In genomic region chr19:18716857-18717256, GRCh38 we compare ENCODE assay signal across 20 cellular contexts.
"Had no signal": no experiment of that assay in that cellular context is flagged by ENCODE, and none has a peak within 500 bp of the region (broad histone marks: within the 10 kb centered on the region; RNA-seq: fewer than 3 reads in every experiment).

No MANE protein-coding gene starts in this region.

- H3K9me3 Mint-ChIP-seq: activated naive CD4-positive, alpha-beta T cell treated with anti-CD3 and anti-CD28 coated beads, Interleukin-2, amount 50 U/mL, for 72 hours; endodermal cell had no signal

- ATAC-seq: activated naive CD4-positive, alpha-beta T cell treated with anti-CD3 and anti-CD28 coated beads, Interleukin-2, amount 50 U/mL, for 72 hours; foreskin keratinocyte; left colon; lower lobe of right lung; sciatic nerve; stimulated activated naive B cell treated with anti-CD40 and anti-IgM and Interleukin-4, amounts not matched to agents 10 μg/mL and 1 μg/mL and 100 μg/mL, for 72 hours had no signal

- H3K4me3 Mint-ChIP-seq: endodermal cell; stimulated activated naive B cell treated with anti-CD40 and anti-IgM and Interleukin-4, amounts not matched to agents 10 μg/mL and 1 μg/mL and 100 μg/mL, for 72 hours had no signal

- H3K27ac Mint-ChIP-seq: activated naive CD4-positive, alpha-beta T cell treated with anti-CD3 and anti-CD28 coated beads, Interleukin-2, amount 50 U/mL, for 72 hours; endodermal cell had no signal

- H3K27me3 Mint-ChIP-seq: stimulated activated naive B cell treated with anti-CD40 and anti-IgM and Interleukin-4, amounts not matched to agents 10 μg/mL and 1 μg/mL and 100 μg/mL, for 72 hours had no signal

- H3K4me3 ChIP-seq: adrenal gland, cardiac muscle cell, dorsolateral prefrontal cortex, lower lobe of right lung, smooth muscle cell, tibial artery had no signal

- H3K27me3 ChIP-seq: adrenal gland, cardiac muscle cell, dorsolateral prefrontal cortex, foreskin keratinocyte, neutrophil, tibial artery had no signal

- H3K4me1 ChIP-seq: foreskin keratinocyte, parathyroid adenoma had no signal

- H3K36me3 ChIP-seq: adrenal gland, cardiac muscle cell, lower lobe of right lung, neutrophil had no signal

- H3K27ac ChIP-seq: cardiac muscle cell, foreskin keratinocyte, lower lobe of right lung, neutrophil, parathyroid adenoma, tibial artery, VCaP had no signal

- DNase-seq: activated CD4-positive, alpha-beta T cell treated with anti-CD3 and anti-CD28 coated beads for 1 hour; activated gamma-delta T cell; adrenal gland; dorsolateral prefrontal cortex; endodermal cell; foreskin keratinocyte; hypothalamus; islet precursor cell; left colon; lower lobe of right lung; stimulated activated CD4-positive, alpha-beta T cell treated with anti-CD3 and anti-CD28 coated beads, Interleukin-4, amount 100 ng/mL, for 24 hours; stimulated activated naive B cell treated with anti-CD40 and anti-IgM and Interleukin-4, amounts not matched to agents 10 μg/mL and 1 μg/mL and 100 μg/mL, for 72 hours; tibial artery had no signal

- H3K9me3 ChIP-seq: adrenal gland, lower lobe of right lung, neutrophil, tibial artery had no signal

- H3K36me3 Mint-ChIP-seq: activated naive CD4-positive, alpha-beta T cell treated with anti-CD3 and anti-CD28 coated beads, Interleukin-2, amount 50 U/mL, for 72 hours had no signal
